Comparison of ENCODE assay signal across 28 cellular contexts in genomic region chr10:129742742-129743550, GRCh38.
DNase-seq lines count a peak whose midpoint lies in the region; ATAC-seq and TF ChIP-seq lines count a peak whose summit lies in the region.
"Had no signal": no experiment of that assay in that cellular context is flagged by ENCODE, and none has a peak within 500 bp of the region (broad histone marks: within the 10 kb centered on the region; RNA-seq: fewer than 3 reads in every experiment).

No MANE protein-coding gene starts in this region.

- H3K27ac Mint-ChIP-seq in natural killer cell treated with Interleukin-12 subunit alpha and Interleukin-12 subunit beta and Interleukin-15 and Interleukin-18, amount 100 ng/mL, for 72 hours, result no peak overlapping the region
- H3K27ac Mint-ChIP-seq: brain; memory B cell; stimulated activated naive CD8-positive, alpha-beta T cell treated with anti-CD3 and anti-CD28 coated beads, Interleukin-15, Interleukin-2, amounts not matched to agents 100 ng/mL and 50 ng/mL, for 24 hours had no signal

- H3K4me1 ChIP-seq in heart left ventricle (no peaks in the 10 kb centered on the region), vagina (no peaks in the 10 kb centered on the region)
- H3K4me1 ChIP-seq: tibial artery had no signal

- peaks cover 0 to 30% (median 5%) of the 10 kb centered on the region in 12 donors for H3K9me3 ChIP-seq in heart left ventricle
- H3K9me3 ChIP-seq in vagina, result no peaks in the 10 kb centered on the region

- H3K27me3 ChIP-seq in heart left ventricle (no peaks in the 10 kb centered on the region), vagina (no peaks in the 10 kb centered on the region)
- H3K27me3 ChIP-seq: tibial artery had no signal

- intact Hi-C loops in Right ventricle myocardium superior (cut with DNase I) (no loop called here), heart left ventricle (cut with DNase I) (no loop called here), vagina (cut with DNase I) (no loop called here)

- H3K9me3 Mint-ChIP-seq in natural killer cell treated with Interleukin-12 subunit alpha and Interleukin-12 subunit beta and Interleukin-15 and Interleukin-18, amount 100 ng/mL, for 72 hours, result no peaks in the 10 kb centered on the region

- DNase-seq in Right ventricle myocardium superior (peak; percentile 34), heart left ventricle (no peak), coronary artery (ENCODE audit: low spot score) (peak; percentile 38), vagina (ENCODE audit: extremely low spot score in 2 of 2) (peak; percentile 75 to 92), 8988T (no peak)
- peak; percentile 49 for DNase-seq in natural killer cell treated with Interleukin-12 subunit alpha and Interleukin-12 subunit beta and Interleukin-15 and Interleukin-18, amount 100 ng/mL, for 72 hours (ENCODE audit: low spot score)
- DNase-seq: activated CD4-positive, alpha-beta T cell treated with anti-CD3 and anti-CD28 coated beads, Interleukin-2, amount 50 U/mL, for 4 hours; activated naive CD4-positive, alpha-beta T cell; activated T-cell treated with anti-CD3 and anti-CD28 coated beads, Interleukin-2, amount 50 U/mL, for 1 hour; C1 segment of cervical spinal cord; COR-L47; DMS79 treated with DMSO at 0.1 percent for 48 hours; effector memory CD4-positive, alpha-beta T cell; erythroblast; MM.1S; NCI-H2029; NCI-H526; NK-92 treated with Interleukin-12 subunit alpha and Interleukin-12 subunit beta, amount 100 ng/mL, for 24 hours; PC-9; SHP77 treated with DMSO at 0.1 percent for 48 hours; T-helper 9 cell; WERI-Rb-1 had no signal

- H3K27me3 Mint-ChIP-seq in natural killer cell treated with Interleukin-12 subunit alpha and Interleukin-12 subunit beta and Interleukin-15 and Interleukin-18, amount 100 ng/mL, for 72 hours, result no peaks in the 10 kb centered on the region
- H3K27me3 Mint-ChIP-seq: memory B cell; stimulated activated naive CD8-positive, alpha-beta T cell treated with anti-CD3 and anti-CD28 coated beads, Interleukin-15, Interleukin-2, amounts not matched to agents 100 ng/mL and 50 ng/mL, for 24 hours had no signal

- H3K36me3 ChIP-seq in heart left ventricle (no peaks in the 10 kb centered on the region), vagina (no peaks in the 10 kb centered on the region)
- H3K36me3 ChIP-seq: WERI-Rb-1 had no signal

- WGBS in heart left ventricle, 4 donors, result 96 to 98% (median 97%) methylated on average over 28 to 30 of the region's 30 CpGs

- no peak for ATAC-seq in Right ventricle myocardium superior (ENCODE audit: poor library complexity)
- ATAC-seq in heart left ventricle, result no peak
- ATAC-seq in natural killer cell treated with Interleukin-12 subunit alpha and Interleukin-12 subunit beta and Interleukin-15 and Interleukin-18, amount 100 ng/mL, for 72 hours, result no peak
- ATAC-seq in GM21423 (IDR thresholded peaks at IDR 0.05; ENCODE audit: unreplicated experiment), result no peak

- no peak overlapping the region for H3K4me3 Mint-ChIP-seq in natural killer cell treated with Interleukin-12 subunit alpha and Interleukin-12 subunit beta and Interleukin-15 and Interleukin-18, amount 100 ng/mL, for 72 hours
- H3K4me3 Mint-ChIP-seq: brain; memory B cell; stimulated activated naive CD8-positive, alpha-beta T cell treated with anti-CD3 and anti-CD28 coated beads, Interleukin-15, Interleukin-2, amounts not matched to agents 100 ng/mL and 50 ng/mL, for 24 hours had no signal

- TF ChIP-seq CTCF in heart left ventricle (IDR thresholded peaks at IDR 0.05) (no peak), coronary artery (IDR thresholded peaks at IDR 0.05) (no peak), vagina (IDR thresholded peaks at IDR 0.05) (no peak)

- no peak for TF ChIP-seq POLR2A in heart left ventricle (IDR thresholded peaks at IDR 0.05)
- TF ChIP-seq POLR2A in vagina (IDR thresholded peaks at IDR 0.05), result no peak

- H3K4me3 ChIP-seq in heart left ventricle (no peak overlapping the region), coronary artery (no peak overlapping the region), vagina (no peak overlapping the region)
- H3K4me3 ChIP-seq: PC-9, tibial artery had no signal

- peaks cover 5% of the 10 kb centered on the region for H3K36me3 Mint-ChIP-seq in natural killer cell treated with Interleukin-12 subunit alpha and Interleukin-12 subunit beta and Interleukin-15 and Interleukin-18, amount 100 ng/mL, for 72 hours

- no peak overlapping the region for H3K27ac ChIP-seq in heart left ventricle
- H3K27ac ChIP-seq in coronary artery, result no peak overlapping the region
- no peak overlapping the region for H3K27ac ChIP-seq in vagina
- H3K27ac ChIP-seq: KMS-11, PC-9, tibial artery, WERI-Rb-1 had no signal

- H3K4me1 Mint-ChIP-seq in natural killer cell treated with Interleukin-12 subunit alpha and Interleukin-12 subunit beta and Interleukin-15 and Interleukin-18, amount 100 ng/mL, for 72 hours (ENCODE audit: low read depth in 2 of 2), result peaks cover 0 to 3% of the 10 kb centered on the region in 2 donors
- H3K4me1 Mint-ChIP-seq: brain had no signal

Comparison
In these comparisons a context has a peak if more than half of its experiments do, and no peak if none do; other contexts are left out.
1. DNase-seq: peak in Right ventricle myocardium superior (single experiment), coronary artery (single experiment), natural killer cell treated with Interleukin-12 subunit alpha and Interleukin-12 subunit beta and Interleukin-15 and Interleukin-18, amount 100 ng/mL, for 72 hours (single experiment) and vagina (2 of 2); none in heart left ventricle (0 of 5) and 8988T (single experiment).